In the genomic region with DNA sequence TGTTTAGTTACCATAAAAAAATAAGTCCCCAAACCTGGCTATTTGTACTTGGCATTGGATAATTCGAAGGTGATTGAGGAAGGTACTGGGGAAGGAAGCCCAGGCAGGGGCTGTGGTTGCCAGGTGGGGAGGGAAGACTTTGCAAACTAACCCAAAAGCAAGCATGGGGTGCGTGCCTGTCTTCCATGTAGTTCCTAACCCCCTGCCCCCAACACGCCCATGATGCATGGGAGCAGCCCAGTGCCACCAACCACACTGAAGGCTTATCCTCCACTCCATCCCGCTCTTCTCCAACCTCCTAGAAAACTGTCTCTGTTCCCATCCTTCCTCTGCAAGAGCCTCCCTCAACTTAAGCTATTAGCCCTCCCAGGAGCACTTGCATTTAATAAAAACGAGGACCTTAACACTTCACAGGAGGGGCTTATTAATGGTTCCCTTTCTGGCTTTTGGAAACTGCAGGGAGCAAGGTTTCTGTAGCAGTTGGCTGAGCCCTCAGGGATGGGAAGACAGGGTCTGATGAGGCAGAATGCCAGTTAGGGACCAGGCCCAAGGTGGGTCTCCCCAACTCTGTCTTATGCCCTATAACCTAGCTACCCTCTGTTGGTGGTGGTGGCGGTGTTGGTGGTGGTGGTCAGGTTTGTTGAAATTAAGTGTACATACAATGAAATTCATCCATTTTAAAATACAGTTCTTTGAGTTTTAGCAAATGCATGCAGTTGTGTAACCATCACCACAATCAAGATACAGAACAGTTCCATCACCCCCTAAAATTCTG, we compare ENCODE assay signal across 1 cellular context.
TF ChIP-seq lines count a peak whose summit lies in the region.

No MANE protein-coding gene starts in this region.

TF ChIP-seq in IMR-90, 13 proteins besides CTCF, POLR2A, EP300 and RAD21 (continued from another document):
- no peak for TF ChIP-seq CEBPB (IDR thresholded peaks at IDR 0.05; ENCODE audit: low read depth, low read length)
- no peak for TF ChIP-seq BHLHE40 (IDR thresholded peaks at IDR 0.05; ENCODE audit: low read depth, low read length)
- TF ChIP-seq, protein P1, sequence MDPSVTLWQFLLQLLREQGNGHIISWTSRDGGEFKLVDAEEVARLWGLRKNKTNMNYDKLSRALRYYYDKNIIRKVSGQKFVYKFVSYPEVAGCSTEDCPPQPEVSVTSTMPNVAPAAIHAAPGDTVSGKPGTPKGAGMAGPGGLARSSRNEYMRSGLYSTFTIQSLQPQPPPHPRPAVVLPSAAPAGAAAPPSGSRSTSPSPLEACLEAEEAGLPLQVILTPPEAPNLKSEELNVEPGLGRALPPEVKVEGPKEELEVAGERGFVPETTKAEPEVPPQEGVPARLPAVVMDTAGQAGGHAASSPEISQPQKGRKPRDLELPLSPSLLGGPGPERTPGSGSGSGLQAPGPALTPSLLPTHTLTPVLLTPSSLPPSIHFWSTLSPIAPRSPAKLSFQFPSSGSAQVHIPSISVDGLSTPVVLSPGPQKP (IDR thresholded peaks at IDR 0.05; ENCODE audit: borderline replicate concordance, low read depth, low read length) = no peak
- TF ChIP-seq MAFK (IDR thresholded peaks at IDR 0.05; ENCODE audit: low read depth, low read length) = no peak
- TF ChIP-seq FOS (IDR thresholded peaks at IDR 0.05; ENCODE audit: low read depth, low read length) = no peak
- TF ChIP-seq MAZ (IDR thresholded peaks at IDR 0.05; ENCODE audit: borderline replicate concordance, low read depth, low read length) = no peak
- no peak for TF ChIP-seq MXI1 (IDR thresholded peaks at IDR 0.05; ENCODE audit: borderline replicate concordance, low read depth, low read length)
- TF ChIP-seq RCOR1 (IDR thresholded peaks at IDR 0.05; ENCODE audit: insufficient replicate concordance, low read length) = no peak
- TF ChIP-seq SMC3 (IDR thresholded peaks at IDR 0.05; ENCODE audit: low read depth, low read length) = no peak
- TF ChIP-seq USF2 (IDR thresholded peaks at IDR 0.05; ENCODE audit: low read depth, low read length) = no peak
- TF ChIP-seq RFX5 (IDR thresholded peaks at IDR 0.05; ENCODE audit: low read depth, low read length) = no peak
- no peak for TF ChIP-seq CHD1 (IDR thresholded peaks at IDR 0.05; ENCODE audit: low read depth, low read length)
